Comparison of ENCODE assay signal across 1 cellular context in the genomic region with DNA sequence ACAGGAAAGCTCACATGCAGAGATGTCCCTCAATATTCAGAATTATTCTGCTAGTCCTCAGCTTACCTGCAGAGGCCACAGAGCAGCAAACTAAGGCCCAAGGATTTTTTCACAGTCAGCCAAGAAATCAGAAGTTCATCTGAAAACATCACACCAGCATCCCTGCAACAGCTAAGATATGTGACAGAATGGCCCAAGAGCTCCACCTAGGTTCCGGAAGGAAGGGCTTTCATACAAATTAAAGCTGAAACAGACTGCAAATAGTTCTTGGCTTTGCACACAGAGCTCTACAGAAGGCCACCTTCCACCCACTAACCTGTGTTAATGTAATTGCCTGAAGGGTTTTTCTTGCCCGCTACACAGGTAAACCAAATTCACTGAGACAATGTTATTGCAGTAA.
TF ChIP-seq lines count a peak whose summit lies in the region.

No MANE protein-coding gene starts in this region.

TF ChIP-seq in HepG2, 621 proteins besides CTCF, POLR2A, EP300 and RAD21 (continued from another document):
- TF ChIP-seq, protein P1, sequence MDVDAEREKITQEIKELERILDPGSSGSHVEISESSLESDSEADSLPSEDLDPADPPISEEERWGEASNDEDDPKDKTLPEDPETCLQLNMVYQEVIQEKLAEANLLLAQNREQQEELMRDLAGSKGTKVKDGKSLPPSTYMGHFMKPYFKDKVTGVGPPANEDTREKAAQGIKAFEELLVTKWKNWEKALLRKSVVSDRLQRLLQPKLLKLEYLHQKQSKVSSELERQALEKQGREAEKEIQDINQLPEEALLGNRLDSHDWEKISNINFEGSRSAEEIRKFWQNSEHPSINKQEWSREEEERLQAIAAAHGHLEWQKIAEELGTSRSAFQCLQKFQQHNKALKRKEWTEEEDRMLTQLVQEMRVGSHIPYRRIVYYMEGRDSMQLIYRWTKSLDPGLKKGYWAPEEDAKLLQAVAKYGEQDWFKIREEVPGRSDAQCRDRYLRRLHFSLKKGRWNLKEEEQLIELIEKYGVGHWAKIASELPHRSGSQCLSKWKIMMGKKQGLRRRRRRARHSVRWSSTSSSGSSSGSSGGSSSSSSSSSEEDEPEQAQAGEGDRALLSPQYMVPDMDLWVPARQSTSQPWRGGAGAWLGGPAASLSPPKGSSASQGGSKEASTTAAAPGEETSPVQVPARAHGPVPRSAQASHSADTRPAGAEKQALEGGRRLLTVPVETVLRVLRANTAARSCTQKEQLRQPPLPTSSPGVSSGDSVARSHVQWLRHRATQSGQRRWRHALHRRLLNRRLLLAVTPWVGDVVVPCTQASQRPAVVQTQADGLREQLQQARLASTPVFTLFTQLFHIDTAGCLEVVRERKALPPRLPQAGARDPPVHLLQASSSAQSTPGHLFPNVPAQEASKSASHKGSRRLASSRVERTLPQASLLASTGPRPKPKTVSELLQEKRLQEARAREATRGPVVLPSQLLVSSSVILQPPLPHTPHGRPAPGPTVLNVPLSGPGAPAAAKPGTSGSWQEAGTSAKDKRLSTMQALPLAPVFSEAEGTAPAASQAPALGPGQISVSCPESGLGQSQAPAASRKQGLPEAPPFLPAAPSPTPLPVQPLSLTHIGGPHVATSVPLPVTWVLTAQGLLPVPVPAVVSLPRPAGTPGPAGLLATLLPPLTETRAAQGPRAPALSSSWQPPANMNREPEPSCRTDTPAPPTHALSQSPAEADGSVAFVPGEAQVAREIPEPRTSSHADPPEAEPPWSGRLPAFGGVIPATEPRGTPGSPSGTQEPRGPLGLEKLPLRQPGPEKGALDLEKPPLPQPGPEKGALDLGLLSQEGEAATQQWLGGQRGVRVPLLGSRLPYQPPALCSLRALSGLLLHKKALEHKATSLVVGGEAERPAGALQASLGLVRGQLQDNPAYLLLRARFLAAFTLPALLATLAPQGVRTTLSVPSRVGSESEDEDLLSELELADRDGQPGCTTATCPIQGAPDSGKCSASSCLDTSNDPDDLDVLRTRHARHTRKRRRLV (CRISPR knock-in tag; IDR thresholded peaks at IDR 0.05), result no peak
- TF ChIP-seq POLR2AphosphoS2 (IDR thresholded peaks at IDR 0.05; ENCODE audit: low read depth, low read length) (no peak), ZFP1 (CRISPR knock-in tag; IDR thresholded peaks at IDR 0.05) (no peak), ZZZ3 (CRISPR knock-in tag; IDR thresholded peaks at IDR 0.05; ENCODE audit: borderline replicate concordance) (no peak), ZNF225 (CRISPR knock-in tag; IDR thresholded peaks at IDR 0.05) (no peak), ZNF17 (CRISPR knock-in tag; IDR thresholded peaks at IDR 0.05) (no peak)
- TF ChIP-seq, protein P2, sequence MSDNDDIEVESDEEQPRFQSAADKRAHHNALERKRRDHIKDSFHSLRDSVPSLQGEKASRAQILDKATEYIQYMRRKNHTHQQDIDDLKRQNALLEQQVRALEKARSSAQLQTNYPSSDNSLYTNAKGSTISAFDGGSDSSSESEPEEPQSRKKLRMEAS (IDR thresholded peaks at IDR 0.05), result no peak
- TF ChIP-seq, protein P3, sequence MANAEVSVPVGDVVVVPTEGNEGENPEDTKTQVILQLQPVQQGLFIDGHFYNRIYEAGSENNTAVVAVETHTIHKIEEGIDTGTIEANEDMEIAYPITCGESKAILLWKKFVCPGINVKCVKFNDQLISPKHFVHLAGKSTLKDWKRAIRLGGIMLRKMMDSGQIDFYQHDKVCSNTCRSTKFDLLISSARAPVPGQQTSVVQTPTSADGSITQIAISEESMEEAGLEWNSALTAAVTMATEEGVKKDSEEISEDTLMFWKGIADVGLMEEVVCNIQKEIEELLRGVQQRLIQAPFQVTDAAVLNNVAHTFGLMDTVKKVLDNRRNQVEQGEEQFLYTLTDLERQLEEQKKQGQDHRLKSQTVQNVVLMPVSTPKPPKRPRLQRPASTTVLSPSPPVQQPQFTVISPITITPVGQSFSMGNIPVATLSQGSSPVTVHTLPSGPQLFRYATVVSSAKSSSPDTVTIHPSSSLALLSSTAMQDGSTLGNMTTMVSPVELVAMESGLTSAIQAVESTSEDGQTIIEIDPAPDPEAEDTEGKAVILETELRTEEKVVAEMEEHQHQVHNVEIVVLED (CRISPR knock-in tag; IDR thresholded peaks at IDR 0.05; ENCODE audit: borderline replicate concordance), result no peak
